1 cellular context compared by ENCODE assay signal in genomic region chr15:90126457-90127435, GRCh38.
TF ChIP-seq lines count a peak whose summit lies in the region.

No MANE protein-coding gene starts in this region.

TF ChIP-seq in HepG2, 621 proteins besides CTCF, POLR2A, EP300 and RAD21 (continued from another document and continues in another):
- peak; percentile 87 for TF ChIP-seq ZNF687 (CRISPR knock-in tag; IDR thresholded peaks at IDR 0.05)
- TF ChIP-seq ATF4 (CRISPR knock-in tag; IDR thresholded peaks at IDR 0.05): no peak
- no peak for TF ChIP-seq MTA3 (CRISPR knock-in tag; IDR thresholded peaks at IDR 0.05)
- no peak for TF ChIP-seq PLSCR1 (CRISPR knock-in tag; IDR thresholded peaks at IDR 0.05; ENCODE audit: borderline replicate concordance)
- TF ChIP-seq IKZF4 (CRISPR knock-in tag; IDR thresholded peaks at IDR 0.05; ENCODE audit: borderline replicate concordance, low read depth, not compliant biosample characterization): no peak
- peak; percentile 76; the same call in 1 of the 2 replicates for TF ChIP-seq ZMYM3 (CRISPR knock-in tag; IDR thresholded peaks at IDR 0.05)
- no peak for TF ChIP-seq NFIC (IDR thresholded peaks at IDR 0.05; ENCODE audit: low read length)
- no peak for TF ChIP-seq DDIT3 (CRISPR knock-in tag; IDR thresholded peaks at IDR 0.05)
- peak; percentile 47; the same call in 1 of the 2 replicates for TF ChIP-seq MXD4 (CRISPR knock-in tag; IDR thresholded peaks at IDR 0.05)
- no peak for TF ChIP-seq DBP (CRISPR knock-in tag; IDR thresholded peaks at IDR 0.05; ENCODE audit: not compliant biosample characterization)
- 0 out of 2 replicates have a peak, but pooled peaks have one; percentile 23 for TF ChIP-seq ZNF121 (CRISPR knock-in tag; IDR thresholded peaks at IDR 0.05)
- peak; percentile 42; the same call in 1 of the 2 replicates for TF ChIP-seq GATAD2A (CRISPR knock-in tag; IDR thresholded peaks at IDR 0.05)
- TF ChIP-seq ZNF614 (CRISPR knock-in tag; IDR thresholded peaks at IDR 0.05; ENCODE audit: borderline replicate concordance): peak; percentile 77
- TF ChIP-seq ARNT (IDR thresholded peaks at IDR 0.05): no peak
- TF ChIP-seq JUNB (CRISPR knock-in tag; IDR thresholded peaks at IDR 0.05; ENCODE audit: borderline replicate concordance): no peak
- peak; percentile 47; the same call in 1 of the 2 replicates for TF ChIP-seq HOXD1 (CRISPR knock-in tag; IDR thresholded peaks at IDR 0.05)
- TF ChIP-seq UBTF (CRISPR knock-in tag; IDR thresholded peaks at IDR 0.05): peak; percentile 29; the same call in 1 of the 2 replicates
- peak; percentile 39; the same call in 1 of the 2 replicates for TF ChIP-seq ZBTB37 (CRISPR knock-in tag; IDR thresholded peaks at IDR 0.05)
- TF ChIP-seq ZNF367 (CRISPR knock-in tag; IDR thresholded peaks at IDR 0.05; ENCODE audit: borderline replicate concordance): no peak
- TF ChIP-seq ZNF562 (CRISPR knock-in tag; IDR thresholded peaks at IDR 0.05; ENCODE audit: borderline replicate concordance): no peak
- no peak for TF ChIP-seq CENPBD1 (CRISPR knock-in tag; IDR thresholded peaks at IDR 0.05; ENCODE audit: borderline replicate concordance, low read depth)
- peak; percentile 40 for TF ChIP-seq FOSL2 (CRISPR knock-in tag; IDR thresholded peaks at IDR 0.05)
- no peak for TF ChIP-seq TRAFD1 (CRISPR knock-in tag; IDR thresholded peaks at IDR 0.05; ENCODE audit: borderline replicate concordance)
- peak; percentile 51; the same call in 1 of the 2 replicates for TF ChIP-seq FOXO1 (CRISPR knock-in tag; IDR thresholded peaks at IDR 0.05)
- no peak for TF ChIP-seq ZNF652 (CRISPR knock-in tag; IDR thresholded peaks at IDR 0.05; ENCODE audit: borderline replicate concordance, low read depth)
- peak; percentile 77; the same call in 1 of the 2 replicates for TF ChIP-seq ZNF788 (CRISPR knock-in tag; IDR thresholded peaks at IDR 0.05; ENCODE audit: borderline replicate concordance)
- no peak for TF ChIP-seq EHMT2 (IDR thresholded peaks at IDR 0.05; ENCODE audit: borderline replicate concordance, low read depth, low read length)
- TF ChIP-seq SOX5 (CRISPR knock-in tag; IDR thresholded peaks at IDR 0.05; ENCODE audit: borderline replicate concordance): peak; percentile 60; the same call in 1 of the 2 replicates
- TF ChIP-seq NFAT5 (CRISPR knock-in tag; IDR thresholded peaks at IDR 0.05): 0 out of 2 replicates have a peak, but pooled peaks have one; percentile 45
- 0 out of 2 replicates have a peak, but pooled peaks have one; percentile 24 for TF ChIP-seq RFXAP (CRISPR knock-in tag; IDR thresholded peaks at IDR 0.05; ENCODE audit: borderline replicate concordance)
- no peak for TF ChIP-seq ZNF878 (CRISPR knock-in tag; IDR thresholded peaks at IDR 0.05)
- 0 out of 2 replicates have a peak, but pooled peaks have one; percentile 31 for TF ChIP-seq ZNF605 (CRISPR knock-in tag; IDR thresholded peaks at IDR 0.05)
- TF ChIP-seq ZNF644 (CRISPR knock-in tag; IDR thresholded peaks at IDR 0.05; ENCODE audit: low read depth): 0 out of 2 replicates have a peak, but pooled peaks have one; percentile 43
- peak; percentile 87 for TF ChIP-seq PAXIP1 (CRISPR knock-in tag; conservative IDR thresholded peaks at IDR 0.05)
